In the genomic region with DNA sequence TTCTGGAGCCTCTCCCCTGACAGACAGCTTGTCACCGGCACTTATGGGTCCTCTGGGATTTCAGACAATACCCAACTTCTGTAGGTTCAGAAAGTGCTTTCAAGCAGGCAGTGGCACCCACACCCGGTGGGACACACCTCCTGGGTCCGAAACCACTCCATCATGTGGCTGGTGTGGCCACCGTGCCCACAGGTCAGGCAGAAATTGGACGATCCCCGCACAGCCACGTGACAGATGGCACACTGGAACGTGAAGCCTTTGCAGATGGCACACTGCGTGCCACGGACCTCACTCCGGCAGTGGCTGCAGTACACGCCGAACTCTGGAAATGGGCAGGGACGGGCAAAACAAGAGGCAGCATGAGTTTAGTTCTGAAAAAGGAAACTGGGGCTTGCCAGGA, we compare ENCODE assay signal across 26 cellular contexts.
DNase-seq lines count a peak whose midpoint lies in the region; ATAC-seq and TF ChIP-seq lines count a peak whose summit lies in the region.
"Had no signal": no experiment of that assay in that cellular context is flagged by ENCODE, and none has a peak within 500 bp of the region (broad histone marks: within the 10 kb centered on the region; RNA-seq: fewer than 3 reads in every experiment).

No MANE protein-coding gene starts in this region.

- H3K14ac ChIP-seq in trophoblast cell (ENCODE audit: low read length): no peak overlapping the region

- TF ChIP-seq CTCF in right atrium auricular region (IDR thresholded peaks at IDR 0.05): no peak

- H3K9me3 ChIP-seq in right atrium auricular region (no peaks in the 10 kb centered on the region), trophoblast cell (ENCODE audit: insufficient read depth, low read depth, low read length) (peaks cover 5% of the 10 kb centered on the region)
- H3K9me3 ChIP-seq: Peyer's patch, SJCRH30, stomach, tibial artery had no signal

- no peak overlapping the region for H2AFZ ChIP-seq in trophoblast cell (ENCODE audit: insufficient read depth, low read length, poor library complexity)

- ATAC-seq in left ventricle myocardium superior: peak; percentile 31
- no peak for ATAC-seq in activated naive CD8-positive, alpha-beta T cell treated with anti-CD3 and anti-CD28 coated beads, Interleukin-2, amount 10 ng/mL, durations not matched to agents 7 days and 5 days (ENCODE audit: low read depth)
- no peak for ATAC-seq in HG02852 (IDR thresholded peaks at IDR 0.05; ENCODE audit: unreplicated experiment)

- no peak overlapping the region for H4K91ac ChIP-seq in trophoblast cell (ENCODE audit: low read depth, low read length)

- H3K79me2 ChIP-seq in trophoblast cell (ENCODE audit: control insufficient read depth, insufficient read depth, low read length, poor library complexity): no peaks in the 10 kb centered on the region

- H3K4me1 ChIP-seq in right atrium auricular region (no peaks in the 10 kb centered on the region), trophoblast cell (ENCODE audit: control insufficient read depth in 1 of 2, insufficient read depth in 2 of 2, low read length in 2 of 2) (no peaks in the 10 kb centered on the region)
- H3K4me1 ChIP-seq: Peyer's patch, SJCRH30, stomach, tibial artery had no signal

- no peaks in the 10 kb centered on the region for H3K27me3 ChIP-seq in right atrium auricular region
- H3K27me3 ChIP-seq in trophoblast cell (ENCODE audit: insufficient read depth, low read length): no peaks in the 10 kb centered on the region
- H3K27me3 ChIP-seq: Peyer's patch, SJCRH30, stomach, tibial artery had no signal

- DNase-seq in T-helper 1 cell (no peak), left ventricle myocardium superior (peak; percentile 40), right atrium auricular region (ENCODE audit: low spot score) (no peak), trophoblast cell (no peak), HUDEP-2 (lab: John Stamatoyannopoulos, UW; ENCODE audit: unreplicated experiment in 76 of 76) (no peak)
- no peak for DNase-seq in activated naive CD8-positive, alpha-beta T cell treated with anti-CD3 and anti-CD28 coated beads, Interleukin-2, amount 10 ng/mL, durations not matched to agents 7 days and 5 days
- DNase-seq: 8988T; activated CD4-positive, alpha-beta T cell treated with anti-CD3 and anti-CD28 coated beads for 4 hours; activated CD8-positive, alpha-beta memory T cell treated with anti-CD3 and anti-CD28 coated beads, Interleukin-2, amount 50 U/mL, for 4 hours; effector CD4-positive, alpha-beta T cell; GOT3; islet precursor cell; naive B cell; NCI-H1105; NCI-H187 treated with DMSO at 0.1 percent for 48 hours; NCI-H526; occipital lobe; SJCRH30; stomach; tibial artery had no signal

- H3K23ac ChIP-seq in trophoblast cell (ENCODE audit: low read length): no peak overlapping the region

- peak overlapping the region; percentile 12 for H4K12ac ChIP-seq in trophoblast cell (ENCODE audit: low read depth, low read length)

- H4K8ac ChIP-seq in trophoblast cell (ENCODE audit: low read depth, low read length): no peak overlapping the region

- H2BK12ac ChIP-seq in trophoblast cell (ENCODE audit: low read length): no peak overlapping the region

- H3K79me1 ChIP-seq in trophoblast cell (ENCODE audit: low read length): no peaks in the 10 kb centered on the region

- H3K4me3 ChIP-seq in right atrium auricular region: no peak overlapping the region
- H3K4me3 ChIP-seq in trophoblast cell (ENCODE audit: low read depth, low read length): no peak overlapping the region
- H3K4me3 ChIP-seq: Peyer's patch, SJCRH30, stomach, tibial artery had no signal

- no peaks in the 10 kb centered on the region for H3K27me3 Mint-ChIP-seq in T-helper 1 cell treated with Interleukin-12 subunit alpha and Interleukin-12 subunit beta and Interleukin-4 antibody, amounts not matched to agents 30 μg/mL and 1 μg/mL, for 36 hours (ENCODE audit: low read depth)
- H3K27me3 Mint-ChIP-seq in activated naive CD8-positive, alpha-beta T cell treated with anti-CD3 and anti-CD28 coated beads, Interleukin-2, amount 10 ng/mL, durations not matched to agents 7 days and 5 days: no peaks in the 10 kb centered on the region
- H3K27me3 Mint-ChIP-seq: naive B cell had no signal

- no CpG with 5 or more reads among the region's 14 CpGs for whole genome bisulfite sequencing in trophoblast cell (ENCODE audit: extremely low coverage, insufficient coverage, insufficient read length)

- no peak overlapping the region for H2BK120ac ChIP-seq in trophoblast cell (ENCODE audit: insufficient read depth, low read length, poor library complexity)

- no peak overlapping the region for H3K9ac ChIP-seq in trophoblast cell (ENCODE audit: low read length)

- no peak overlapping the region for H2AK5ac ChIP-seq in trophoblast cell (ENCODE audit: low read length)

- no peak overlapping the region for H3K18ac ChIP-seq in trophoblast cell (ENCODE audit: low read length)

- no peak overlapping the region for H3K27ac ChIP-seq in right atrium auricular region
- no peak overlapping the region for H3K27ac ChIP-seq in trophoblast cell (ENCODE audit: low read depth, low read length)
- H3K27ac ChIP-seq: epithelial cell of prostate, Peyer's patch, SJCRH30, stomach, tibial artery had no signal

- H3K4ac ChIP-seq in trophoblast cell (ENCODE audit: low read depth, low read length): no peak overlapping the region

- no peak overlapping the region for H3K4me2 ChIP-seq in trophoblast cell (ENCODE audit: low read length)

- peaks cover 9% of the 10 kb centered on the region for H3K4me1 Mint-ChIP-seq in T-helper 1 cell treated with Interleukin-12 subunit alpha and Interleukin-12 subunit beta and Interleukin-4 antibody, amounts not matched to agents 30 μg/mL and 1 μg/mL, for 36 hours (ENCODE audit: low read depth)
- peaks cover 4% of the 10 kb centered on the region for H3K4me1 Mint-ChIP-seq in activated naive CD8-positive, alpha-beta T cell treated with anti-CD3 and anti-CD28 coated beads, Interleukin-2, amount 10 ng/mL, durations not matched to agents 7 days and 5 days
- H3K4me1 Mint-ChIP-seq: brain had no signal

- intact Hi-C loops in left ventricle myocardium superior (cut with micrococcal nuclease): no loop called here

- no peak overlapping the region for H2BK5ac ChIP-seq in trophoblast cell (ENCODE audit: low read depth, low read length, poor library complexity)

- no peak overlapping the region for H3K4me3 Mint-ChIP-seq in T-helper 1 cell treated with Interleukin-12 subunit alpha and Interleukin-12 subunit beta and Interleukin-4 antibody, amounts not matched to agents 30 μg/mL and 1 μg/mL, for 36 hours
- H3K4me3 Mint-ChIP-seq in activated naive CD8-positive, alpha-beta T cell treated with anti-CD3 and anti-CD28 coated beads, Interleukin-2, amount 10 ng/mL, durations not matched to agents 7 days and 5 days: no peak overlapping the region
- H3K4me3 Mint-ChIP-seq: brain, CD14-positive monocyte, naive B cell had no signal

- peaks cover 15% of the 10 kb centered on the region for H3K36me3 Mint-ChIP-seq in T-helper 1 cell treated with Interleukin-12 subunit alpha and Interleukin-12 subunit beta and Interleukin-4 antibody, amounts not matched to agents 30 μg/mL and 1 μg/mL, for 36 hours (ENCODE audit: low read depth)
- peaks cover 7% of the 10 kb centered on the region for H3K36me3 Mint-ChIP-seq in activated naive CD8-positive, alpha-beta T cell treated with anti-CD3 and anti-CD28 coated beads, Interleukin-2, amount 10 ng/mL, durations not matched to agents 7 days and 5 days

- H3K27ac Mint-ChIP-seq in T-helper 1 cell treated with Interleukin-12 subunit alpha and Interleukin-12 subunit beta and Interleukin-4 antibody, amounts not matched to agents 30 μg/mL and 1 μg/mL, for 36 hours: peak overlapping the region; percentile 10
- H3K27ac Mint-ChIP-seq in activated naive CD8-positive, alpha-beta T cell treated with anti-CD3 and anti-CD28 coated beads, Interleukin-2, amount 10 ng/mL, durations not matched to agents 7 days and 5 days: peak overlapping the region; percentile 74
- H3K27ac Mint-ChIP-seq: brain had no signal

- POLR2A ChIA-PET in activated naive CD8-positive, alpha-beta T cell treated with anti-CD3 and anti-CD28 coated beads, Interleukin-2, amount 10 ng/mL, durations not matched to agents 7 days and 5 days (lab: Charles Lee): no interaction called here

- peaks cover 39% of the 10 kb centered on the region for H3K36me3 ChIP-seq in right atrium auricular region
- H3K36me3 ChIP-seq in trophoblast cell (ENCODE audit: control insufficient read depth in 1 of 2, insufficient read depth in 2 of 2, low read length in 2 of 2): peaks cover 12 to 22% of the 10 kb centered on the region in 2 experiments
- H3K36me3 ChIP-seq: SJCRH30 had no signal

- no peaks in the 10 kb centered on the region for H3K9me3 Mint-ChIP-seq in T-helper 1 cell treated with Interleukin-12 subunit alpha and Interleukin-12 subunit beta and Interleukin-4 antibody, amounts not matched to agents 30 μg/mL and 1 μg/mL, for 36 hours
- H3K9me3 Mint-ChIP-seq in activated naive CD8-positive, alpha-beta T cell treated with anti-CD3 and anti-CD28 coated beads, Interleukin-2, amount 10 ng/mL, durations not matched to agents 7 days and 5 days: no peaks in the 10 kb centered on the region
- H3K9me3 Mint-ChIP-seq: brain, naive B cell had no signal
